Comparison of ENCODE assay signal across 9 cellular contexts in the genomic region with DNA sequence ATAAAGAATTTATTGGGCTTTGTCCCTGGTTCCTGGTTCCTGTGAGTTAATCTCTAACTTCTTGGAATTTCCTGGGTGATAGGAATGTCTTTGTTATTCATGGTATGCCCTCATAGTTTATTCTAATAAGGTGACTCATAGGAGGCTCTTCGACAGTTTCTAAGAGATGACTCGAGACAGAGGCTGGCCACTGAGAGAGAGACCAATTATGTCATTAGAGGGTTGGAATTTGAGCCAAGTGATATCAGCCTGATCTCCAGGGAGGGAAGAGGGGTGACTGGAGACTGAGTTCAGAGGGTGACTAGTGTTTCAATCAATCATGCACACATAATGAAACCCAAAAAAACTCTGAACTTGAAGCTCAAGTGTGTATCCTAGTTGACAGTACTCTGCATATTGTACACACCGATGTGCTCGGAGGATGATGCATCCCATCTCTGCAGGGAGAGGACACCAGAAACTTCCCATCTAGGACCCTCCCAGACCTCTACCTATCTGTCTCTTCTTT.
DNase-seq lines count a peak whose midpoint lies in the region; ATAC-seq, FAIRE-seq and TF ChIP-seq lines count a peak whose summit lies in the region.
"Had no signal": no experiment of that assay in that cellular context is flagged by ENCODE, and none has a peak within 500 bp of the region (broad histone marks: within the 10 kb centered on the region; RNA-seq: fewer than 3 reads in every experiment).

No MANE protein-coding gene starts in this region.

- POLR2A ChIA-PET in K562 (lab: Yijun Ruan, JAX) = interaction anchor here (0.7 to 1.2 kb wide), 6 partner anchors 9 to 248 kb away, joined by 3 to 4 read pairs (median 3); no protein-coding TSS in a partner anchor

- CTCF ChIA-PET in K562 (lab: Yijun Ruan, JAX; ENCODE audit: low intra/inter-chr PET ratio) = no interaction called here

- TF ChIP-seq RAD21 in Ishikawa (IDR thresholded peaks at IDR 0.05; ENCODE audit: low read depth) = no peak
- TF ChIP-seq RAD21 in K562 (CRISPR knock-in tag; conservative IDR thresholded peaks at IDR 0.05 in 1 of 2, IDR thresholded peaks at IDR 0.05 in 1 of 2) = peak in 1 of 2 experiments; percentile 26; a peak in 1 of 4 replicates

- no peaks in the 10 kb centered on the region for H3K9me1 ChIP-seq in K562 (ENCODE audit: control insufficient read depth, insufficient read depth, low read length)

- H3K36me3 ChIP-seq in K562 (ENCODE audit: control insufficient read depth, insufficient read depth, low read length) (no peaks in the 10 kb centered on the region), transverse colon (no peaks in the 10 kb centered on the region), Karpas-422 (ENCODE audit: insufficient read depth, low read length) (no peaks in the 10 kb centered on the region)

- H3K4me3 ChIP-seq in K562 (no peak overlapping the region), transverse colon (no peak overlapping the region), Karpas-422 (ENCODE audit: low read length) (no peak overlapping the region)

- in situ Hi-C loops in K562 (cut with MboI) = no loop called here
- in situ Hi-C loops in transverse colon (cut with MboI; ENCODE audit: low pct_ligation_motif_present in 1 of 4, low pct_unique_long_range_greater_than_20kb in 1 of 4, low sequenced_read_pairs in 3 of 4) = no loop called here

- TF ChIP-seq EP300 in Ishikawa (IDR thresholded peaks at IDR 0.05; ENCODE audit: borderline replicate concordance) (peak; percentile 76), K562 (IDR thresholded peaks at IDR 0.05; ENCODE audit: low read length) (peak; percentile 82), transverse colon (IDR thresholded peaks at IDR 0.05; ENCODE audit: low read depth) (no peak)

- DNase-seq in AG20443 (ENCODE audit: low spot score) (peak; percentile 80), K562 (ENCODE audit: extremely low read depth in 1 of 4, low spot score in 3 of 4) (peak; percentile 65 to 92 (median 75)), left kidney (ENCODE audit: low read depth, low spot score) (peak; percentile 85), transverse colon (no peak), Karpas-422 (no peak), NCI-H2081 (lab: John Stamatoyannopoulos, UW) (no peak)
- no peak for DNase-seq in stimulated activated naive CD8-positive, alpha-beta T cell treated with anti-CD3 and anti-CD28 coated beads, Interleukin-15, amount 100 ng/mL, for 72 hours
- DNase-seq: activated CD4-positive, alpha-beta T cell treated with anti-CD3 and anti-CD28 coated beads for 4 hours had no signal

- 4% methylated on average over 4 of the region's 4 CpGs for WGBS in K562 (ENCODE audit: insufficient coverage, low coverage, missing lambda C conversion rate)
- WGBS in transverse colon (ENCODE audit: low coverage in 1 of 2), 2 donors = 0 to 41% methylated on average over 2 to 4 of the region's 4 CpGs

- TF ChIP-seq CTCF in K562 (IDR thresholded peaks at IDR 0.05 in 2 of 3, conservative IDR thresholded peaks at IDR 0.05 in 1 of 3; ENCODE audit: insufficient read depth in 2 of 3, low read depth in 1 of 3, low read length in 3 of 3) (no peak), transverse colon (IDR thresholded peaks at IDR 0.05) (no peak)

- no TSS peak for BruUV-seq in K562 (replicated peaks; lab: Mats Ljungman, UMichigan)

- no peaks in the 10 kb centered on the region for H3K9me2 ChIP-seq in Karpas-422 (replicated peaks; ENCODE audit: insufficient read depth, low read length)

- H2AFZ ChIP-seq in K562 (ENCODE audit: low read depth, low read length) = peak overlapping the region; percentile 78
- no peak overlapping the region for H2AFZ ChIP-seq in Karpas-422 (ENCODE audit: low read length)

- H4K20me1 ChIP-seq in K562 (replicated peaks; ENCODE audit: control insufficient read depth, insufficient read depth, low read length) = no peaks in the 10 kb centered on the region
- no peaks in the 10 kb centered on the region for H4K20me1 ChIP-seq in Karpas-422 (ENCODE audit: insufficient read depth, low read depth, low read length)

- no peaks in the 10 kb centered on the region; the same call in 1 of the 2 replicates for H3K9me3 ChIP-seq in K562 (replicated peaks; ENCODE audit: control insufficient read depth, insufficient read depth, low read depth, low read length)
- H3K9me3 ChIP-seq in transverse colon = no peaks in the 10 kb centered on the region
- no peaks in the 10 kb centered on the region for H3K9me3 ChIP-seq in Karpas-422 (ENCODE audit: low read length)

- H3K9me3 Mint-ChIP-seq in stimulated activated naive CD8-positive, alpha-beta T cell treated with anti-CD3 and anti-CD28 coated beads, Interleukin-15, amount 100 ng/mL, for 72 hours = peaks cover 18 to 40% of the 10 kb centered on the region in 2 donors

- H3K27me3 Mint-ChIP-seq in stimulated activated naive CD8-positive, alpha-beta T cell treated with anti-CD3 and anti-CD28 coated beads, Interleukin-15, amount 100 ng/mL, for 72 hours = peaks cover 13% of the 10 kb centered on the region

- no peak for TF ChIP-seq POLR2A in K562 (conservative IDR thresholded peaks at IDR 0.05)
- no peak for TF ChIP-seq POLR2A in transverse colon (IDR thresholded peaks at IDR 0.05)

- H3K9ac ChIP-seq in K562 (ENCODE audit: insufficient read depth in 1 of 2, low read depth in 2 of 2, low read length in 2 of 2) = peak overlapping the region in 1 of 2 experiments; percentile 38; a peak in 2 of 4 replicates
- no peak overlapping the region for H3K9ac ChIP-seq in Karpas-422 (ENCODE audit: low read length)

- H3K79me2 ChIP-seq in K562 (ENCODE audit: control insufficient read depth, insufficient read depth, low read length) (no peaks in the 10 kb centered on the region), Karpas-422 (ENCODE audit: low read length) (no peaks in the 10 kb centered on the region)

- peak; percentile 95 for FAIRE-seq in K562 (lab: Jason Lieb, UNC)

- H3K4me1 Mint-ChIP-seq in stimulated activated naive CD8-positive, alpha-beta T cell treated with anti-CD3 and anti-CD28 coated beads, Interleukin-15, amount 100 ng/mL, for 72 hours = no peaks in the 10 kb centered on the region

- ATAC-seq in K562 = peak; percentile 95
- no peak for ATAC-seq in stimulated activated naive CD8-positive, alpha-beta T cell treated with anti-CD3 and anti-CD28 coated beads, Interleukin-15, amount 100 ng/mL, for 72 hours

- peak overlapping the region; percentile 68 for H3K27ac ChIP-seq in K562 (ENCODE audit: extremely low read depth, low read depth, low read length)
- no peak overlapping the region for H3K27ac ChIP-seq in transverse colon
- no peak overlapping the region for H3K27ac ChIP-seq in Karpas-422 (ENCODE audit: low read length)

- intact Hi-C loops in K562 (cut with micrococcal nuclease) (no loop called here), transverse colon (cut with DNase I; ENCODE audit: low total_unique reads) (no loop called here)

- H3K27ac Mint-ChIP-seq in stimulated activated naive CD8-positive, alpha-beta T cell treated with anti-CD3 and anti-CD28 coated beads, Interleukin-15, amount 100 ng/mL, for 72 hours = no peak overlapping the region

- H3K4me2 ChIP-seq in K562 (ENCODE audit: insufficient read depth, low read length) (peak overlapping the region; percentile 76), Karpas-422 (ENCODE audit: low read depth, low read length, poor library complexity, severe bottlenecking) (no peak overlapping the region)

- H3K27me3 ChIP-seq in K562 (ENCODE audit: control insufficient read depth in 2 of 2, insufficient read depth in 2 of 2, low read length in 2 of 2) (no peaks in the 10 kb centered on the region), transverse colon (no peaks in the 10 kb centered on the region), Karpas-422 (ENCODE audit: low read length) (no peaks in the 10 kb centered on the region)

- H3K4me1 ChIP-seq in K562 (replicated peaks in 1 of 2; ENCODE audit: control insufficient read depth in 2 of 2, insufficient read depth in 2 of 2, low read length in 2 of 2) = peaks cover 6 to 33% of the 10 kb centered on the region in 2 experiments; a peak in 4 of 5 replicates
- peaks cover 0 to 7% (median 3%) of the 10 kb centered on the region in 4 donors for H3K4me1 ChIP-seq in transverse colon
- H3K4me1 ChIP-seq in Karpas-422 (ENCODE audit: low read length) = no peaks in the 10 kb centered on the region

- H3K4me3 Mint-ChIP-seq in stimulated activated naive CD8-positive, alpha-beta T cell treated with anti-CD3 and anti-CD28 coated beads, Interleukin-15, amount 100 ng/mL, for 72 hours = no peak overlapping the region

TF ChIP-seq in Ishikawa, 13 proteins besides CTCF, POLR2A, EP300 and RAD21 (continues in another document):
- TF ChIP-seq TAF1 (IDR thresholded peaks at IDR 0.05; ENCODE audit: low read depth) (no peak), CREB1 (IDR thresholded peaks at IDR 0.05; ENCODE audit: low read depth) (0 out of 2 replicates have a peak, but pooled peaks have one; percentile 19), FOXM1 (IDR thresholded peaks at IDR 0.05; ENCODE audit: borderline replicate concordance, low read depth) (peak; percentile 51; the same call in 1 of the 2 replicates), TEAD4 (IDR thresholded peaks at IDR 0.05) (peak; percentile 92)

TF ChIP-seq in K562, 482 proteins besides CTCF, POLR2A, EP300 and RAD21 (continues in another document):
- TF ChIP-seq PREB (CRISPR knock-in tag; IDR thresholded peaks at IDR 0.05) (no peak), RBM39 (optimal IDR thresholded peaks at IDR 0.05; ENCODE audit: low read depth, low read length) (no peak), POLR2B (IDR thresholded peaks at IDR 0.05; ENCODE audit: low read depth, partially characterized antibody) (no peak)

Comparison
In these comparisons a context has a peak if more than half of its experiments do, and no peak if none do; other contexts are left out.
1. DNase-seq: peak in AG20443 (single experiment), K562 (4 of 4) and left kidney (single experiment); none in transverse colon (single experiment), Karpas-422 (single experiment), NCI-H2081 (0 of 2) and stimulated activated naive CD8-positive, alpha-beta T cell treated with anti-CD3 and anti-CD28 coated beads, Interleukin-15, amount 100 ng/mL, for 72 hours (0 of 2).